Comparison of ENCODE assay signal across 26 cellular contexts in the genomic region with DNA sequence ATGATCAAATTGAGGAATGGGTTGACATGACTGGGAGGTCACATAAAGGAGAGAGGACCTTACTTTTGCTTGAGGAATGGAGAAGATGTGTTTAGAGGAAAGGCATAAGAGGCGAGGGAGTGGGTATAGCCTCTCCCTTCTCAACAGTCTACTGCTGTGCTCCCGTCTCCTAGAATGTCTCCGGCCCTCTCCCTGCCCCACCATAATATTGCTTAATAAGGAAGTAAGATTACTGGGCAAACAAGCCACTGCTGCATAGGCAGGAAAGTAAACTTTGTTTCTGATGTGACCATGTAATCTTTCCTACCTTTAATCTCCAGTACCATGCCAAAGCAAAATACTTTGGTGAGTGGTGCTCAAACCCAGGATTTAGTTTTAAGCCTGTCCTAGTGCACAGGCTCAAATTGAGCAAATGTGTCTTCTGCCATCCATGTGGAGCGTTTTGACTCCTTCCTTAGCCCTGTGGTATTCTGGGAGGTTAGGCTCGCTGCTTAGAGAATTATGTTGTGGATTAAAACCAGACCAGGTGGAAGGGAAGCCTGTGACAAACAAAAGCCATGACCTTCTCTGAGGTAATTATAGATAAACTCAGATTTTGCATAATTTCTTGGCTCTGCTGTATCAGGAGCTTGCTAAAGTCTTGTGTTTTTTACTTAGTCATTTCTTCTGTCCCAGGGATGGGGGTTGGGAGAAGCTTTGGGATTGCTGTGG. TPM values are rescaled to one million over a fixed set of nuclear protein-coding genes. Genes with fewer than 3 reads are reported as not detected.
DNase-seq lines count a peak whose midpoint lies in the region; ATAC-seq and TF ChIP-seq lines count a peak whose summit lies in the region.
"Had no signal": no experiment of that assay in that cellular context is flagged by ENCODE, and none has a peak within 500 bp of the region (broad histone marks: within the 10 kb centered on the region; RNA-seq: fewer than 3 reads in every experiment).

No MANE protein-coding gene starts in this region.

- no peak for ATAC-seq in GM23338
- ATAC-seq: activated naive CD4-positive, alpha-beta T cell treated with anti-CD3 and anti-CD28 coated beads, Interleukin-2, amount 50 U/mL, for 72 hours; gastroesophageal sphincter; Panc1; stimulated activated naive CD8-positive, alpha-beta T cell treated with anti-CD3 and anti-CD28 coated beads, Interleukin-15, amount 100 ng/mL, for 72 hours had no signal

- H3K4me3 ChIP-seq in GM23338 (no peak overlapping the region), OCI-LY7 (ENCODE audit: low read depth, low read length, poor library complexity, severe bottlenecking) (no peak overlapping the region), esophagus muscularis mucosa (no peak overlapping the region), prostate gland (no peak overlapping the region), GM23248 (no peak overlapping the region)
- H3K4me3 ChIP-seq: ascending aorta, dorsolateral prefrontal cortex, gastroesophageal sphincter, SJCRH30, vagina had no signal

- DNase-seq in GM23338 (ENCODE audit: low spot score) = no peak
- no peak for DNase-seq in OCI-LY7 (ENCODE audit: low spot score)
- DNase-seq in esophagus muscularis mucosa (ENCODE audit: extremely low spot score) = peak; percentile 60
- peak; percentile 14 for DNase-seq in prostate gland (ENCODE audit: low spot score)
- no peak for DNase-seq in LoVo (ENCODE audit: low spot score)
- no peak for DNase-seq in posterior vena cava (ENCODE audit: low spot score)
- DNase-seq in osteocyte (ENCODE audit: extremely low spot score, unreplicated experiment) = no peak
- no peak for DNase-seq in GM23248
- DNase-seq: activated CD4-positive, alpha-beta T cell treated with anti-CD3 and anti-CD28 coated beads for 48 hours; dorsolateral prefrontal cortex; IMR-90; islet precursor cell; MM.1S; NCI-H1694 treated with DMSO at 0.1 percent for 48 hours; nucleus accumbens; SJCRH30; stimulated activated naive CD8-positive, alpha-beta T cell treated with anti-CD3 and anti-CD28 coated beads, Interleukin-15, amount 100 ng/mL, for 72 hours; T-helper 1 cell had no signal

- H3K79me2 ChIP-seq in GM23338 (replicated peaks; ENCODE audit: insufficient read depth) = no peaks in the 10 kb centered on the region
- no peaks in the 10 kb centered on the region for H3K79me2 ChIP-seq in OCI-LY7 (ENCODE audit: insufficient read depth, low read depth, low read length)
- H3K79me2 ChIP-seq in GM23248 (ENCODE audit: insufficient read depth) = no peaks in the 10 kb centered on the region

- CTCF ChIA-PET in OCI-LY7 (lab: Charles Lee; ENCODE audit: unreplicated experiment) = interaction anchor here (2.9 kb wide), 1 partner anchor 66 kb away, joined by 14 read pairs; no protein-coding TSS in a partner anchor

- H3K36me3 Mint-ChIP-seq in GM23338 (ENCODE audit: low read depth) = no peaks in the 10 kb centered on the region
- H3K36me3 Mint-ChIP-seq in osteocyte (ENCODE audit: unreplicated experiment) = no peaks in the 10 kb centered on the region
- H3K36me3 Mint-ChIP-seq: activated naive CD4-positive, alpha-beta T cell treated with anti-CD3 and anti-CD28 coated beads, Interleukin-2, amount 50 U/mL, for 72 hours; CD14-positive monocyte had no signal

- H4K20me1 ChIP-seq in GM23338 (replicated peaks; ENCODE audit: insufficient read depth) (no peaks in the 10 kb centered on the region), OCI-LY7 (ENCODE audit: insufficient read depth, low read length) (no peaks in the 10 kb centered on the region), GM23248 (ENCODE audit: insufficient read depth) (no peaks in the 10 kb centered on the region)

- 83% methylated on average over 5 of the region's 5 CpGs for WGBS in esophagus muscularis mucosa
- WGBS in prostate gland = 75% methylated on average over 5 of the region's 5 CpGs
- 79% methylated on average over 5 of the region's 5 CpGs for WGBS in GM23248 (ENCODE audit: low coverage in 1 of 2, low lambda C conversion rate in 2 of 2, missing lambda C conversion rate in 2 of 2), 2 experiments

- no peak overlapping the region for H3K9ac ChIP-seq in GM23248

- TF ChIP-seq CTCF in GM23338 (conservative IDR thresholded peaks at IDR 0.05; ENCODE audit: low read depth in 2 of 2) (no peak), OCI-LY7 (conservative IDR thresholded peaks at IDR 0.05; ENCODE audit: low read length) (no peak), esophagus muscularis mucosa (IDR thresholded peaks at IDR 0.05) (no peak), prostate gland (IDR thresholded peaks at IDR 0.05) (no peak), osteocyte (IDR thresholded peaks at IDR 0.05) (no peak)

- H3K27ac ChIP-seq in GM23338 (ENCODE audit: low read depth) (no peak overlapping the region), OCI-LY7 (ENCODE audit: low read depth, low read length, poor library complexity, severe bottlenecking) (no peak overlapping the region), esophagus muscularis mucosa (replicated peaks in 1 of 4) (no peak overlapping the region), prostate gland (no peak overlapping the region), GM23248 (no peak overlapping the region)
- H3K27ac ChIP-seq: ascending aorta, dorsolateral prefrontal cortex, gastroesophageal sphincter, HL-60, SJCRH30, vagina had no signal

- TF ChIP-seq POLR2A in esophagus muscularis mucosa (IDR thresholded peaks at IDR 0.05; ENCODE audit: low read depth) (no peak), prostate gland (IDR thresholded peaks at IDR 0.05) (no peak)

- peaks cover 4% of the 10 kb centered on the region; the same call in 1 of the 2 replicates for H3K4me1 ChIP-seq in GM23338 (ENCODE audit: insufficient read depth)
- H3K4me1 ChIP-seq in OCI-LY7 (ENCODE audit: insufficient read depth, low read length, poor library complexity, severe bottlenecking) = peaks cover 46% of the 10 kb centered on the region
- peaks cover 3 to 5% (median 4%) of the 10 kb centered on the region in 4 donors for H3K4me1 ChIP-seq in esophagus muscularis mucosa
- no peaks in the 10 kb centered on the region for H3K4me1 ChIP-seq in prostate gland (replicated peaks)
- H3K4me1 ChIP-seq in GM23248 (ENCODE audit: insufficient read depth) = no peaks in the 10 kb centered on the region

- no peaks in the 10 kb centered on the region for H3K9me3 Mint-ChIP-seq in GM23338
- no peaks in the 10 kb centered on the region for H3K9me3 Mint-ChIP-seq in osteocyte (ENCODE audit: unreplicated experiment)
- H3K9me3 Mint-ChIP-seq: CD14-positive monocyte; central memory CD8-positive, alpha-beta T cell had no signal

- peaks cover 3% of the 10 kb centered on the region for H3K27me3 Mint-ChIP-seq in GM23338 (ENCODE audit: insufficient read depth, low read depth, poor library complexity)
- peaks cover 43% of the 10 kb centered on the region for H3K27me3 Mint-ChIP-seq in osteocyte (ENCODE audit: unreplicated experiment)
- H3K27me3 Mint-ChIP-seq: central memory CD8-positive, alpha-beta T cell; stimulated activated naive CD8-positive, alpha-beta T cell treated with anti-CD3 and anti-CD28 coated beads, Interleukin-15, amount 100 ng/mL, for 72 hours had no signal

- no peak overlapping the region for H3K4me2 ChIP-seq in GM23338
- H3K4me2 ChIP-seq in OCI-LY7 (ENCODE audit: low read length) = peak overlapping the region; percentile 36; the same call in 1 of the 2 replicates
- no peak overlapping the region for H3K4me2 ChIP-seq in GM23248 (ENCODE audit: unreplicated experiment)

- H3K4me1 Mint-ChIP-seq in GM23338 = peaks cover 10% of the 10 kb centered on the region; the same call in 2 of the 3 replicates
- peaks cover 6% of the 10 kb centered on the region for H3K4me1 Mint-ChIP-seq in osteocyte (ENCODE audit: unreplicated experiment)

- H3K9me2 ChIP-seq in GM23338 (ENCODE audit: insufficient read depth) = no peaks in the 10 kb centered on the region
- no peaks in the 10 kb centered on the region for H3K9me2 ChIP-seq in OCI-LY7 (ENCODE audit: insufficient read depth, low read length)
- H3K9me2 ChIP-seq in GM23248 (ENCODE audit: insufficient read depth) = no peaks in the 10 kb centered on the region

- 0 out of 2 replicates have a peak overlapping the region, but pooled peaks have one; percentile 12 for H2AFZ ChIP-seq in GM23338
- peak overlapping the region; percentile 81 for H2AFZ ChIP-seq in OCI-LY7 (ENCODE audit: low read length)
- H2AFZ ChIP-seq in GM23248 = no peak overlapping the region

- no peaks in the 10 kb centered on the region for H3K9me3 ChIP-seq in OCI-LY7 (ENCODE audit: low read length)
- H3K9me3 ChIP-seq in esophagus muscularis mucosa = no peaks in the 10 kb centered on the region
- no peaks in the 10 kb centered on the region for H3K9me3 ChIP-seq in prostate gland
- no peaks in the 10 kb centered on the region for H3K9me3 ChIP-seq in GM23248 (ENCODE audit: low read depth)
- H3K9me3 ChIP-seq: ascending aorta, gastroesophageal sphincter, SJCRH30, vagina had no signal

- H3K27ac Mint-ChIP-seq in GM23338 = no peak overlapping the region
- no peak overlapping the region for H3K27ac Mint-ChIP-seq in osteocyte (ENCODE audit: unreplicated experiment)
- H3K27ac Mint-ChIP-seq: activated naive CD4-positive, alpha-beta T cell treated with anti-CD3 and anti-CD28 coated beads, Interleukin-2, amount 50 U/mL, for 72 hours; CD14-positive monocyte; stimulated activated naive CD8-positive, alpha-beta T cell treated with anti-CD3 and anti-CD28 coated beads, Interleukin-15, amount 100 ng/mL, for 72 hours had no signal

- in situ Hi-C loops in GM23248 (cut with MboI) = no loop called here

- H3K4me3 Mint-ChIP-seq in GM23338 = no peak overlapping the region
- H3K4me3 Mint-ChIP-seq in osteocyte (ENCODE audit: unreplicated experiment) = no peak overlapping the region
- H3K4me3 Mint-ChIP-seq: CD14-positive monocyte; central memory CD8-positive, alpha-beta T cell; stimulated activated naive CD8-positive, alpha-beta T cell treated with anti-CD3 and anti-CD28 coated beads, Interleukin-15, amount 100 ng/mL, for 72 hours had no signal

- TF ChIP-seq EP300 in esophagus muscularis mucosa (IDR thresholded peaks at IDR 0.05) = no peak

- H3F3A ChIP-seq in GM23338 (replicated peaks; ENCODE audit: low read depth) (no peaks in the 10 kb centered on the region), GM23248 (ENCODE audit: insufficient read depth) (peaks cover 2% of the 10 kb centered on the region)

- no TSS peak for BruUV-seq in OCI-LY7 (replicated peaks; lab: Mats Ljungman, UMichigan)

- no peaks in the 10 kb centered on the region for H3K36me3 ChIP-seq in GM23338 (ENCODE audit: insufficient read depth)
- H3K36me3 ChIP-seq in OCI-LY7 (ENCODE audit: insufficient read depth, low read length) = no peaks in the 10 kb centered on the region
- no peaks in the 10 kb centered on the region for H3K36me3 ChIP-seq in esophagus muscularis mucosa
- no peaks in the 10 kb centered on the region for H3K36me3 ChIP-seq in prostate gland
- H3K36me3 ChIP-seq in GM23248 (ENCODE audit: low read depth) = no peaks in the 10 kb centered on the region
- H3K36me3 ChIP-seq: ascending aorta, gastroesophageal sphincter, SJCRH30, vagina had no signal

- intact Hi-C loops in OCI-LY7 (cut with micrococcal nuclease; ENCODE audit: unreplicated experiment) (loop anchor here (5.0 kb wide), 1 partner anchor 253 kb away; no protein-coding TSS in a partner anchor), esophagus muscularis mucosa (cut with DNase I) (no loop called here), prostate gland (cut with DNase I) (no loop called here), posterior vena cava (cut with DNase I) (loop anchor here in 1 of 2 donors (2.0 kb wide), 1 partner anchor 137 kb away; no protein-coding TSS in a partner anchor)

- H3K27me3 ChIP-seq in GM23338 (ENCODE audit: insufficient read depth) = no peaks in the 10 kb centered on the region
- no peaks in the 10 kb centered on the region for H3K27me3 ChIP-seq in esophagus muscularis mucosa
- no peaks in the 10 kb centered on the region for H3K27me3 ChIP-seq in prostate gland (replicated peaks; ENCODE audit: insufficient read depth)
- no peaks in the 10 kb centered on the region for H3K27me3 ChIP-seq in GM23248 (replicated peaks; ENCODE audit: insufficient read depth)
- H3K27me3 ChIP-seq: ascending aorta, dorsolateral prefrontal cortex, gastroesophageal sphincter, SJCRH30, vagina had no signal

- POLR2A ChIA-PET in OCI-LY7 (lab: Charles Lee) = interaction anchor here (0.6 to 2.2 kb wide), 4 partner anchors 18 to 164 kb away, joined by 4 to 9 read pairs (median 6); partner anchors contain the start of gene RPL5

RNA-seq across cellular contexts. Expression of gene DIPK1A, which starts 34.3 kb away (rescaled TPM):
- total RNA-seq in GM23338 (2014; rRNA removed; shearing (Covaris generic)) = 5.0 and 6.1 TPM in 2 replicates
- 3.3 and 4.8 TPM in 2 replicates for polyA plus RNA-seq in GM23338 (2016; fragmentation: Nextera tagmentation; extraction: Ambion mirVana)
- 13.0 and 13.5 TPM in 2 replicates for total RNA-seq in OCI-LY7 (2014; rRNA removed; shearing (Covaris generic))
- 25.4 and 26.2 TPM in 2 replicates for total RNA-seq in OCI-LY7 (2022)
- total RNA-seq in esophagus muscularis mucosa = 10 to 100 TPM; 21.5 to 35.3 (median 32.7) TPM
- 10 to 100 TPM in 1 of 2 donors, 1 to 10 TPM in 1; 9.2 to 22.2 TPM for total RNA-seq in prostate gland
- 10 to 100 TPM; 18.6 to 25.9 TPM for total RNA-seq in posterior vena cava
- 6.3 and 6.7 TPM in 2 replicates for total RNA-seq in osteocyte
- 22.3 and 26.6 TPM in 2 replicates for total RNA-seq in GM23248 (2014; rRNA removed; shearing (Covaris generic))
- 49.6 and 51.6 TPM in 2 replicates for polyA plus RNA-seq in GM23248 (2016; fragmentation: Nextera tagmentation; extraction: Ambion mirVana)

Comparison
In these comparisons a context has a peak if more than half of its experiments do, and no peak if none do; other contexts are left out.
1. DNase-seq: peak in esophagus muscularis mucosa (single experiment) and prostate gland (single experiment); none in GM23338 (single experiment), OCI-LY7 (single experiment), LoVo (single experiment), posterior vena cava (single experiment), osteocyte (single experiment) and GM23248 (single experiment).